In genomic region chr1:89199515-89199914, GRCh38 we compare ENCODE assay signal across 15 cellular contexts. TPM values are rescaled to one million over a fixed set of nuclear protein-coding genes. Genes with fewer than 3 reads are reported as not detected.
A peak's percentile ranks its signal among the peaks of the same experiment; 100 is the strongest.
DNase-seq lines count a peak whose midpoint lies in the region; ATAC-seq and TF ChIP-seq lines count a peak whose summit lies in the region.
"Had no signal": no experiment of that assay in that cellular context is flagged by ENCODE, and none has a peak within 500 bp of the region (broad histone marks: within the 10 kb centered on the region; RNA-seq: fewer than 3 reads in every experiment).

No MANE protein-coding gene starts in this region.

- intact Hi-C loops in gastrocnemius medialis (cut with DNase I; ENCODE audit: low total_unique reads) = no loop called here

- H3K4me1 ChIP-seq in CD8-positive, alpha-beta memory T cell (ENCODE audit: insufficient read depth, low read length) = peaks cover 50% of the 10 kb centered on the region
- H3K4me1 ChIP-seq in MM.1S (ENCODE audit: low read length) (peaks cover 16% of the 10 kb centered on the region), gastrocnemius medialis (peaks cover 6 to 7% of the 10 kb centered on the region in 2 donors)
- H3K4me1 ChIP-seq: SJSA1 had no signal

- peaks cover 31 to 67% (median 31%) of the 10 kb centered on the region in 3 donors for H3K36me3 Mint-ChIP-seq in CD8-positive, alpha-beta memory T cell
- peaks cover 21% of the 10 kb centered on the region for H3K36me3 Mint-ChIP-seq in endothelial cell (ENCODE audit: low read depth, unreplicated experiment)

- no peak for TF ChIP-seq CTCF in MM.1S (IDR thresholded peaks at IDR 0.05; ENCODE audit: low read length)
- no peak for TF ChIP-seq CTCF in endothelial cell (IDR thresholded peaks at IDR 0.05; ENCODE audit: unreplicated experiment)
- no peak for TF ChIP-seq CTCF in gastrocnemius medialis (IDR thresholded peaks at IDR 0.05 in 4 of 5, conservative IDR thresholded peaks at IDR 0.05 in 1 of 5)

- peak overlapping the region; percentile 2; the same call in 1 of the 2 replicates for H3K9ac ChIP-seq in MM.1S (ENCODE audit: low read length)
- H3K9ac ChIP-seq: GM23248 had no signal

- H4K20me1 ChIP-seq in MM.1S (ENCODE audit: insufficient read depth, low read length) = no peaks in the 10 kb centered on the region

- no peaks in the 10 kb centered on the region for H3K9me2 ChIP-seq in MM.1S (replicated peaks; ENCODE audit: insufficient read depth, low read length)

- in situ Hi-C loops in gastrocnemius medialis (cut with MboI; ENCODE audit: low sequenced_read_pairs in 4 of 4) = no loop called here

- H3K27me3 Mint-ChIP-seq in CD8-positive, alpha-beta memory T cell = no peaks in the 10 kb centered on the region
- peaks cover 2% of the 10 kb centered on the region for H3K27me3 Mint-ChIP-seq in endothelial cell (ENCODE audit: unreplicated experiment)

- peaks cover 9% of the 10 kb centered on the region for H3F3A ChIP-seq in MM.1S (ENCODE audit: insufficient read depth, low read length)

- H3K9me3 Mint-ChIP-seq in CD8-positive, alpha-beta memory T cell = peaks cover 5 to 11% (median 10%) of the 10 kb centered on the region in 5 donors
- peaks cover 6% of the 10 kb centered on the region for H3K9me3 Mint-ChIP-seq in endothelial cell (ENCODE audit: unreplicated experiment)

- peak overlapping the region; percentile 95 for H3K4me3 ChIP-seq in CD8-positive, alpha-beta memory T cell (ENCODE audit: low read length)
- H3K4me3 ChIP-seq in MM.1S (ENCODE audit: low read length) = peak overlapping the region; percentile 58
- H3K4me3 ChIP-seq in gastrocnemius medialis = peak overlapping the region; percentile 50 to 65 (median 61)
- H3K4me3 ChIP-seq: body of pancreas had no signal

- H2AFZ ChIP-seq in MM.1S (ENCODE audit: low read length) = peak overlapping the region; percentile 12; the same call in 1 of the 2 replicates

- H3K27me3 ChIP-seq in CD8-positive, alpha-beta memory T cell (ENCODE audit: insufficient read depth, low read length, poor library complexity, severe bottlenecking) = no peaks in the 10 kb centered on the region
- H3K27me3 ChIP-seq in MM.1S (replicated peaks; ENCODE audit: insufficient read depth, low read length) = no peaks in the 10 kb centered on the region
- no peaks in the 10 kb centered on the region for H3K27me3 ChIP-seq in gastrocnemius medialis
- H3K27me3 ChIP-seq: body of pancreas, SJSA1 had no signal

- POLR2A ChIA-PET in CD8-positive, alpha-beta memory T cell (lab: Charles Lee) = interaction anchor here (0.6 to 1.2 kb wide), 3 partner anchors 76 to 208 kb away, joined by 3 read pairs; partner anchors contain the start of genes KYAT3 and RBMXL1

- peak overlapping the region; percentile 94 to 99 (median 98) for H3K4me3 Mint-ChIP-seq in CD8-positive, alpha-beta memory T cell
- H3K4me3 Mint-ChIP-seq in endothelial cell (ENCODE audit: unreplicated experiment) = peak overlapping the region; percentile 92

- TF ChIP-seq POLR2A in gastrocnemius medialis (IDR thresholded peaks at IDR 0.05) = no peak

- no peaks in the 10 kb centered on the region for H3K79me2 ChIP-seq in MM.1S (ENCODE audit: low read length)

- H3K36me3 ChIP-seq in CD8-positive, alpha-beta memory T cell (ENCODE audit: insufficient read depth, low read length) = no peaks in the 10 kb centered on the region
- no peaks in the 10 kb centered on the region for H3K36me3 ChIP-seq in MM.1S (replicated peaks; ENCODE audit: insufficient read depth, low read length)
- no peaks in the 10 kb centered on the region for H3K36me3 ChIP-seq in gastrocnemius medialis
- H3K36me3 ChIP-seq: SJSA1 had no signal

- peaks cover 75 to 85% (median 75%) of the 10 kb centered on the region in 3 donors for H3K4me1 Mint-ChIP-seq in CD8-positive, alpha-beta memory T cell
- peaks cover 37% of the 10 kb centered on the region for H3K4me1 Mint-ChIP-seq in endothelial cell (ENCODE audit: unreplicated experiment)

- peak in 1 of 5 donors; percentile 18 for DNase-seq in CD8-positive, alpha-beta memory T cell
- DNase-seq in MM.1S (peak; percentile 40), endothelial cell (ENCODE audit: low spot score) (no peak), gastrocnemius medialis (no peak), NCI-H524 (lab: John Stamatoyannopoulos, UW) (no peak), dedifferentiated amniotic fluid mesenchymal stem cell (ENCODE audit: extremely low spot score) (no peak), NCI-H2081 (lab: John Stamatoyannopoulos, UW) (no peak)
- DNase-seq: DMS153, GM23248, KBM-7 had no signal

- peak overlapping the region; percentile 92 to 98 (median 98) for H3K27ac Mint-ChIP-seq in CD8-positive, alpha-beta memory T cell
- peak overlapping the region; percentile 82 for H3K27ac Mint-ChIP-seq in endothelial cell (ENCODE audit: unreplicated experiment)

- H3K4me2 ChIP-seq in MM.1S (ENCODE audit: low read depth, low read length) = peak overlapping the region; percentile 93

- no peaks in the 10 kb centered on the region for H3K9me3 ChIP-seq in CD8-positive, alpha-beta memory T cell (ENCODE audit: low read length)
- no peaks in the 10 kb centered on the region for H3K9me3 ChIP-seq in MM.1S (replicated peaks; ENCODE audit: insufficient read depth, low read length)
- no peaks in the 10 kb centered on the region for H3K9me3 ChIP-seq in gastrocnemius medialis
- H3K9me3 ChIP-seq: body of pancreas, SJSA1 had no signal

- H3K27ac ChIP-seq in CD8-positive, alpha-beta memory T cell (ENCODE audit: low read depth, low read length) = peak overlapping the region; percentile 83
- H3K27ac ChIP-seq in MM.1S (ENCODE audit: low read length) (peak overlapping the region; percentile 17; the same call in 1 of the 2 replicates), gastrocnemius medialis (peak overlapping the region; percentile 51 to 76 (median 63))
- H3K27ac ChIP-seq: GM23248, SJSA1 had no signal

- CTCF ChIA-PET in CD8-positive, alpha-beta memory T cell (lab: Charles Lee) = interaction anchor here (1.0 to 3.2 kb wide), 6 partner anchors 9 to 225 kb away, joined by 3 to 14 read pairs (median 4); partner anchors contain the start of gene GBP5

- no peak for ATAC-seq in gastrocnemius medialis
- ATAC-seq in GM21447 (IDR thresholded peaks at IDR 0.05; ENCODE audit: unreplicated experiment) = no peak

RNA-seq across cellular contexts. Expression of gene GBP4, which starts 0.8 kb away (rescaled TPM):
- 10 to 100 TPM; 24.2 to 26.6 TPM for total RNA-seq in CD8-positive, alpha-beta memory T cell
- 48.3 TPM for polyA plus RNA-seq in CD8-positive, alpha-beta memory T cell
- total RNA-seq in endothelial cell (ENCODE audit: unreplicated experiment) (75.5 TPM), gastrocnemius medialis (10 to 100 TPM in 1 of 4 donors, 1 to 10 TPM in 3; 1.6 to 15.0 (median 5.0) TPM)
- total RNA-seq: GM23248 had no signal

RNA-seq across cellular contexts. Expression of gene GBP7, which starts 23.7 kb away (rescaled TPM):
- total RNA-seq in CD8-positive, alpha-beta memory T cell = under 1 TPM; 0.09 to 0.13 TPM
- polyA plus RNA-seq in CD8-positive, alpha-beta memory T cell = not detected
- total RNA-seq in endothelial cell (ENCODE audit: unreplicated experiment) = 0.69 TPM
- not detected for total RNA-seq in gastrocnemius medialis
- total RNA-seq: body of pancreas, glomerular endothelial cell, GM23248, SJSA1, ureter had no signal
- polyA plus RNA-seq: GM23248 had no signal

Comparison
In these comparisons a context has a peak if more than half of its experiments do, and no peak if none do; other contexts are left out.
1. H3K27ac ChIP-seq: peak in every context shown above with its lines; median percentile 83 in CD8-positive, alpha-beta memory T cell; 63 in gastrocnemius medialis; 17 in MM.1S.